ENCODE assay signal across 21 cellular contexts in the genomic region with DNA sequence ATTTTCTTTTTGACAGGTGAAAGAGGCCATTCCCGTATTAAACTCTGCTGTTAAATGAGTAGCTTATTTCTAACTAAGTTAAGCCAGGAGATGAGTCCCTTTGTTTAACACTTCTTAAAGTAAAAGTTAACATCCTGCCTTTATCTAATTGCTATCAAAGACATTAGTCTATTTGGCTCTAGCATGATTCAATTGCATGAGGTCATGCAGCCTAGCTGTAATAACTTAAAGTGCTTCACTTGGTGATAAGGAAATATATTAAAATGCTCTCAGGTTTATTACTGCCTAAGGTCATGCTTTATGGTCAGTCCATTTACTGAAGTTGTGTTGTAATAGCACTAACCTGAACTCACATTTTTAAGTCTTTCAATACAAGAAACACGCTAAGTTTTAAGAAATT.
A peak's percentile ranks its signal among the peaks of the same experiment; 100 is the strongest.
DNase-seq lines count a peak whose midpoint lies in the region; ATAC-seq, FAIRE-seq and TF ChIP-seq lines count a peak whose summit lies in the region.
"Had no signal": no experiment of that assay in that cellular context is flagged by ENCODE, and none has a peak within 500 bp of the region (broad histone marks: within the 10 kb centered on the region; RNA-seq: fewer than 3 reads in every experiment).

No MANE protein-coding gene starts in this region.

- no peaks in the 10 kb centered on the region for H3K9me3 ChIP-seq in HEK293 (ENCODE audit: control insufficient read depth, insufficient read depth, low read depth, low read length)
- H3K9me3 ChIP-seq: MG63, SJSA1 had no signal

- DNase-seq in RCC 7860 (ENCODE audit: low spot score) (no peak), dermis blood vessel endothelial cell (peak; percentile 28), left kidney (ENCODE audit: low read depth, low spot score) (peak; percentile 14), osteocyte (ENCODE audit: extremely low spot score, unreplicated experiment) (no peak)
- DNase-seq: CD8-positive, alpha-beta memory T cell; KBM-7; MG63; NCI-H1092 treated with DMSO at 0.1 percent for 48 hours; NCI-H1694 treated with DMSO at 0.1 percent for 48 hours; NK-92 treated with Interleukin-12 subunit alpha and Interleukin-12 subunit beta, amount 100 ng/mL, for 24 hours; OCI-M1; T-helper 1 cell had no signal

- H3K36me3 ChIP-seq in HEK293 (ENCODE audit: control insufficient read depth in 2 of 2, insufficient read depth in 1 of 2, low read length in 2 of 2) = no peaks in the 10 kb centered on the region
- H3K36me3 ChIP-seq: BLaER1, MG63, SJSA1 had no signal

- ATAC-seq in HG03378 (IDR thresholded peaks at IDR 0.05; ENCODE audit: unreplicated experiment) (no peak), HG03025 (IDR thresholded peaks at IDR 0.05; ENCODE audit: low FRiP score, unreplicated experiment) (no peak), HG02642 (IDR thresholded peaks at IDR 0.05; ENCODE audit: poor library complexity, unreplicated experiment) (no peak)

- H3K27ac ChIP-seq in HEK293 (ENCODE audit: extremely low read depth, low read depth, low read length) = no peak overlapping the region
- H3K27ac ChIP-seq: BLaER1, HL-60, RWPE1, SJSA1 had no signal

- no peaks in the 10 kb centered on the region for H3K36me3 Mint-ChIP-seq in osteocyte (ENCODE audit: unreplicated experiment)

- no peak for TF ChIP-seq CTCF in HEK293 (tag by site-specific recombination; IDR thresholded peaks at IDR 0.05)
- no peak for TF ChIP-seq CTCF in osteocyte (IDR thresholded peaks at IDR 0.05)

- CTCF ChIA-PET in HEK293 (lab: Yijun Ruan, JAX) = interaction anchor here (0.5 kb wide), 1 partner anchor 17 kb away, joined by 3 read pairs; no protein-coding TSS in a partner anchor

- no peak overlapping the region for H3K4me3 Mint-ChIP-seq in osteocyte (ENCODE audit: unreplicated experiment)
- H3K4me3 Mint-ChIP-seq: CD8-positive, alpha-beta memory T cell had no signal

- no peaks in the 10 kb centered on the region for H3K27me3 Mint-ChIP-seq in osteocyte (ENCODE audit: unreplicated experiment)
- H3K27me3 Mint-ChIP-seq: CD8-positive, alpha-beta memory T cell had no signal

- POLR2A ChIA-PET in HEK293 (lab: Yijun Ruan, JAX) = no interaction called here

- H3K9me3 Mint-ChIP-seq in osteocyte (ENCODE audit: unreplicated experiment) = no peaks in the 10 kb centered on the region
- H3K9me3 Mint-ChIP-seq: CD8-positive, alpha-beta memory T cell had no signal

- no peaks in the 10 kb centered on the region for H3K4me1 Mint-ChIP-seq in osteocyte (ENCODE audit: unreplicated experiment)

- H3K4me1 ChIP-seq in HEK293 (ENCODE audit: control insufficient read depth, insufficient read depth, low read length) = peaks cover 4% of the 10 kb centered on the region; the same call in 1 of the 2 replicates
- H3K4me1 ChIP-seq: BLaER1, SJSA1 had no signal

- no peak overlapping the region for H3K4me3 ChIP-seq in HEK293 (ENCODE audit: low read depth, low read length)
- H3K4me3 ChIP-seq: BLaER1, MG63, SJSA1 had no signal

- H3K27ac Mint-ChIP-seq in osteocyte (ENCODE audit: unreplicated experiment) = no peak overlapping the region
- H3K27ac Mint-ChIP-seq: CD8-positive, alpha-beta memory T cell had no signal

- peak; percentile 24 for FAIRE-seq in RCC 7860 (lab: Jason Lieb, UNC)
- FAIRE-seq: H54 had no signal

TF ChIP-seq in HEK293, 187 proteins besides CTCF, POLR2A, EP300 and RAD21 (continues in another document):
- TF ChIP-seq ZNF654 (tag by site-specific recombination; IDR thresholded peaks at IDR 0.05; ENCODE audit: low read depth) = no peak
- TF ChIP-seq ZNF670 (tag by site-specific recombination; IDR thresholded peaks at IDR 0.05; ENCODE audit: low read depth) = no peak
- TF ChIP-seq ZNF10 (tag by site-specific recombination; IDR thresholded peaks at IDR 0.05) = 0 out of 2 replicates have a peak, but pooled peaks have one; percentile 19
- no peak for TF ChIP-seq ZNF266 (tag by site-specific recombination; IDR thresholded peaks at IDR 0.05; ENCODE audit: low read depth)
- peak; percentile 85 for TF ChIP-seq WT1 (tag by site-specific recombination; IDR thresholded peaks at IDR 0.05)
- peak; percentile 81 for TF ChIP-seq ZSCAN30 (tag by site-specific recombination; IDR thresholded peaks at IDR 0.05)
- TF ChIP-seq ZNF423 (tag by site-specific recombination; IDR thresholded peaks at IDR 0.05) = no peak
- peak; percentile 78 for TF ChIP-seq OVOL3 (tag by site-specific recombination; IDR thresholded peaks at IDR 0.05)
- TF ChIP-seq GLIS1 (tag by site-specific recombination; IDR thresholded peaks at IDR 0.05) = peak; percentile 7; the same call in 1 of the 2 replicates
- no peak for TF ChIP-seq ZNF16 (tag by site-specific recombination; IDR thresholded peaks at IDR 0.05; ENCODE audit: low read depth)
- TF ChIP-seq, protein P1, sequence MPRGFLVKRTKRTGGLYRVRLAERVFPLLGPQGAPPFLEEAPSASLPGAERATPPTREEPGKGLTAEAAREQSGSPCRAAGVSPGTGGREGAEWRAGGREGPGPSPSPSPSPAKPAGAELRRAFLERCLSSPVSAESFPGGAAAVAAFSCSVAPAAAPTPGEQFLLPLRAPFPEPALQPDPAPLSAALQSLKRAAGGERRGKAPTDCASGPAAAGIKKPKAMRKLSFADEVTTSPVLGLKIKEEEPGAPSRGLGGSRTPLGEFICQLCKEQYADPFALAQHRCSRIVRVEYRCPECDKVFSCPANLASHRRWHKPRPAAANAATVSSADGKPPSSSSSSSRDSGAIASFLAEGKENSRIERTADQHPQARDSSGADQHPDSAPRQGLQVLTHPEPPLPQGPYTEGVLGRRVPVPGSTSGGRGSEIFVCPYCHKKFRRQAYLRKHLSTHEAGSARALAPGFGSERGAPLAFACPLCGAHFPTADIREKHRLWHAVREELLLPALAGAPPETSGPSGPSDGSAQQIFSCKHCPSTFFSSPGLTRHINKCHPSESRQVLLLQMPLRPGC (tag by site-specific recombination; IDR thresholded peaks at IDR 0.05) = peak; percentile 58; the same call in 1 of the 2 replicates
- TF ChIP-seq ZBTB6 (tag by site-specific recombination; IDR thresholded peaks at IDR 0.05) = peak; percentile 94
- peak; percentile 72; the same call in 1 of the 2 replicates for TF ChIP-seq OSR2 (tag by site-specific recombination; IDR thresholded peaks at IDR 0.05)
- no peak for TF ChIP-seq ZNF639 (tag by site-specific recombination; IDR thresholded peaks at IDR 0.05)
- TF ChIP-seq GLI2 (tag by site-specific recombination; IDR thresholded peaks at IDR 0.05; ENCODE audit: borderline replicate concordance, low read depth) = 0 out of 2 replicates have a peak, but pooled peaks have one; percentile 45
- no peak for TF ChIP-seq HOXC10 (CRISPR knock-in tag; IDR thresholded peaks at IDR 0.05)
- no peak for TF ChIP-seq ZNF350 (tag by site-specific recombination; IDR thresholded peaks at IDR 0.05)
- TF ChIP-seq FEZF1 (tag by site-specific recombination; IDR thresholded peaks at IDR 0.05) = peak; percentile 76
- peak; percentile 82 for TF ChIP-seq ZNF664 (tag by site-specific recombination; IDR thresholded peaks at IDR 0.05)
- TF ChIP-seq BCL11A (tag by site-specific recombination; IDR thresholded peaks at IDR 0.05; ENCODE audit: low read depth) = peak; percentile 95
- TF ChIP-seq ZNF488 (tag by site-specific recombination; IDR thresholded peaks at IDR 0.05) = no peak
- TF ChIP-seq ZNF302 (tag by site-specific recombination; IDR thresholded peaks at IDR 0.05; ENCODE audit: low read depth) = no peak
- 0 out of 2 replicates have a peak, but pooled peaks have one; percentile 28 for TF ChIP-seq IKZF3 (tag by site-specific recombination; IDR thresholded peaks at IDR 0.05)
- TF ChIP-seq ZXDB (tag by site-specific recombination; IDR thresholded peaks at IDR 0.05) = peak; percentile 76; the same call in 1 of the 2 replicates
- TF ChIP-seq, protein P2, sequence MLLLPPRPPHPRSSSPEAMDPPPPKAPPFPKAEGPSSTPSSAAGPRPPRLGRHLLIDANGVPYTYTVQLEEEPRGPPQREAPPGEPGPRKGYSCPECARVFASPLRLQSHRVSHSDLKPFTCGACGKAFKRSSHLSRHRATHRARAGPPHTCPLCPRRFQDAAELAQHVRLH (tag by site-specific recombination; IDR thresholded peaks at IDR 0.05) = no peak
- 0 out of 2 replicates have a peak, but pooled peaks have one; percentile 25 for TF ChIP-seq ZNF2 (tag by site-specific recombination; IDR thresholded peaks at IDR 0.05)
- no peak for TF ChIP-seq ZNF311 (tag by site-specific recombination; IDR thresholded peaks at IDR 0.05; ENCODE audit: borderline replicate concordance)

Comparison
In these comparisons a context has a peak if more than half of its experiments do, and no peak if none do; other contexts are left out.
1. DNase-seq: peak in dermis blood vessel endothelial cell (single experiment) and left kidney (single experiment); none in RCC 7860 (single experiment) and osteocyte (single experiment).